8 cellular contexts compared by ENCODE assay signal in genomic region chr10:12042797-12043651, GRCh38. TPM values are rescaled to one million over a fixed set of nuclear protein-coding genes. Genes with fewer than 3 reads are reported as not detected.
A peak's percentile ranks its signal among the peaks of the same experiment; 100 is the strongest.
DNase-seq lines count a peak whose midpoint lies in the region; ATAC-seq and TF ChIP-seq lines count a peak whose summit lies in the region.

UPF2 (minus strand) TSS chr10:12042809; CDS start chr10:12035423, 7,386 bp downstream.

- POLR2A ChIA-PET in SK-N-SH (lab: Yijun Ruan, JAX), result interaction anchor here (1.3 to 1.6 kb wide), 2 partner anchors 14 to 26 kb away, joined by 3 to 13 read pairs; partner anchors contain the start of gene DHTKD1

- peaks cover 14% of the 10 kb centered on the region for H3K36me3 Mint-ChIP-seq in activated naive CD4-positive, alpha-beta T cell treated with anti-CD3 and anti-CD28 coated beads, Interleukin-2, amount 10 ng/mL, durations not matched to agents 7 days and 5 days

- H4K91ac ChIP-seq in neuronal stem cell (ENCODE audit: low read depth, low read length, poor library complexity), result peak within 1 kb of the TSS; percentile 40

- peaks cover 6% of the 10 kb centered on the region for H3K79me1 ChIP-seq in neuronal stem cell (ENCODE audit: low read depth, low read length)

- no peak for TF ChIP-seq POLR2A in gastroesophageal sphincter (IDR thresholded peaks at IDR 0.05)

- H3K4me1 ChIP-seq in SK-N-SH (ENCODE audit: control insufficient read depth in 1 of 2, insufficient read depth in 2 of 2, low read depth in 1 of 2, low read length in 1 of 2) (peaks cover 10 to 11% of the 10 kb centered on the region in 2 experiments; a peak in 3 of 4 replicates), gastroesophageal sphincter (peaks cover 0 to 38% (median 5%) of the 10 kb centered on the region in 3 donors), neuronal stem cell (ENCODE audit: control insufficient read depth in 2 of 2, insufficient read depth in 1 of 2, low read depth in 1 of 2, low read length in 2 of 2) (peaks cover 0 to 10% of the 10 kb centered on the region in 2 donors), subcutaneous abdominal adipose tissue (ENCODE audit: control insufficient read depth in 5 of 5, insufficient read depth in 5 of 5, low read length in 5 of 5) (peaks cover 0 to 21% (median 20%) of the 10 kb centered on the region in 5 donors)

- H3K23ac ChIP-seq in neuronal stem cell (ENCODE audit: low read depth, low read length, poor library complexity), result peak within 1 kb of the TSS; percentile 87

- TF ChIP-seq EP300 in SK-N-SH (IDR thresholded peaks at IDR 0.05; ENCODE audit: borderline replicate concordance in 1 of 2, low read depth in 1 of 2, low read length in 1 of 2) (peak in 1 of 2 experiments; percentile 7; a peak in 2 of 4 replicates), gastroesophageal sphincter (IDR thresholded peaks at IDR 0.05) (no peak)

- no peaks in the 10 kb centered on the region for H3K9me3 Mint-ChIP-seq in activated naive CD4-positive, alpha-beta T cell treated with anti-CD3 and anti-CD28 coated beads, Interleukin-2, amount 10 ng/mL, durations not matched to agents 7 days and 5 days

- no peaks in the 10 kb centered on the region for H3K27me3 Mint-ChIP-seq in activated naive CD4-positive, alpha-beta T cell treated with anti-CD3 and anti-CD28 coated beads, Interleukin-2, amount 10 ng/mL, durations not matched to agents 7 days and 5 days

- DNase-seq in GM04503 (ENCODE audit: low read depth) (peak; percentile 89), NCI-H1092 (lab: John Stamatoyannopoulos, UW) (peak; percentile 95), SK-N-SH (peak; percentile 98), neuronal stem cell (ENCODE audit: low spot score) (peak; percentile 97)
- peak; percentile 97 for DNase-seq in activated naive CD4-positive, alpha-beta T cell treated with anti-CD3 and anti-CD28 coated beads, Interleukin-2, amount 10 ng/mL, durations not matched to agents 7 days and 5 days

- peaks cover 5% of the 10 kb centered on the region; the same call in 1 of the 2 replicates for H4K20me1 ChIP-seq in SK-N-SH (ENCODE audit: insufficient read depth)

- TF ChIP-seq CTCF in SK-N-SH (IDR thresholded peaks at IDR 0.05) (no peak), gastroesophageal sphincter (IDR thresholded peaks at IDR 0.05) (peak in 2 of 4 experiments; percentile 28 to 32)

- H2BK12ac ChIP-seq in neuronal stem cell (ENCODE audit: low read length), result peak within 1 kb of the TSS; percentile 41

- H3K9me2 ChIP-seq in SK-N-SH, result no peaks in the 10 kb centered on the region

- TF ChIP-seq RAD21 in SK-N-SH (IDR thresholded peaks at IDR 0.05; ENCODE audit: low read length), result no peak

- peaks cover 31% of the 10 kb centered on the region for H3K4me1 Mint-ChIP-seq in activated naive CD4-positive, alpha-beta T cell treated with anti-CD3 and anti-CD28 coated beads, Interleukin-2, amount 10 ng/mL, durations not matched to agents 7 days and 5 days

- peak within 1 kb of the TSS; percentile 98 for H3K18ac ChIP-seq in neuronal stem cell (ENCODE audit: low read length)

- H3K14ac ChIP-seq in neuronal stem cell (ENCODE audit: low read length), result peak within 1 kb of the TSS; percentile 97

- H2AK5ac ChIP-seq in neuronal stem cell (ENCODE audit: low read depth, low read length), result peak within 1 kb of the TSS; percentile 91

- peak within 1 kb of the TSS; percentile 99 for H2AFZ ChIP-seq in SK-N-SH (ENCODE audit: low read depth)
- H2AFZ ChIP-seq in neuronal stem cell (ENCODE audit: low read length), result peak within 1 kb of the TSS; percentile 100

- CTCF ChIA-PET in SK-N-SH (lab: Yijun Ruan, JAX), result interaction anchor here (0.8 kb wide), 1 partner anchor 56 kb away, joined by 3 read pairs; no protein-coding TSS in a partner anchor
- CTCF ChIA-PET in activated naive CD4-positive, alpha-beta T cell treated with anti-CD3 and anti-CD28 coated beads, Interleukin-2, amount 10 ng/mL, durations not matched to agents 7 days and 5 days (lab: Charles Lee), result no interaction called here

- peak within 1 kb of the TSS; percentile 100 for H3K9ac ChIP-seq in SK-N-SH
- H3K9ac ChIP-seq in neuronal stem cell (ENCODE audit: low read depth, low read length, poor library complexity), result peak within 1 kb of the TSS; percentile 98
- H3K9ac ChIP-seq in subcutaneous abdominal adipose tissue (ENCODE audit: low read length in 5 of 5), result peak within 1 kb of the TSS; percentile 77 to 99 (median 94)

- peak within 1 kb of the TSS; percentile 87 for H3K4me3 Mint-ChIP-seq in activated naive CD4-positive, alpha-beta T cell treated with anti-CD3 and anti-CD28 coated beads, Interleukin-2, amount 10 ng/mL, durations not matched to agents 7 days and 5 days

- H3K36me3 ChIP-seq in SK-N-SH (replicated peaks in 1 of 2; ENCODE audit: control insufficient read depth in 1 of 2, insufficient read depth in 2 of 2, low read length in 1 of 2), result peaks cover 0 to 2% of the 10 kb centered on the region in 2 experiments
- no peaks in the 10 kb centered on the region for H3K36me3 ChIP-seq in gastroesophageal sphincter
- H3K36me3 ChIP-seq in neuronal stem cell (replicated peaks in 1 of 2; ENCODE audit: control insufficient read depth in 2 of 2, insufficient read depth in 2 of 2, low read length in 2 of 2), result peaks cover 0 to 7% of the 10 kb centered on the region in 2 donors
- no peaks in the 10 kb centered on the region for H3K36me3 ChIP-seq in subcutaneous abdominal adipose tissue (ENCODE audit: control insufficient read depth in 5 of 5, insufficient read depth in 5 of 5, low read length in 5 of 5)

- no peak within 1 kb of the TSS for H4K8ac ChIP-seq in neuronal stem cell (ENCODE audit: low read depth, low read length)

- peaks cover 46% of the 10 kb centered on the region for H3K79me2 ChIP-seq in SK-N-SH (ENCODE audit: insufficient read depth)

- H3K27ac Mint-ChIP-seq in activated naive CD4-positive, alpha-beta T cell treated with anti-CD3 and anti-CD28 coated beads, Interleukin-2, amount 10 ng/mL, durations not matched to agents 7 days and 5 days, result peak within 1 kb of the TSS; percentile 99

- H2BK5ac ChIP-seq in neuronal stem cell (ENCODE audit: low read length), result peak within 1 kb of the TSS; percentile 99

- H3K4me3 ChIP-seq in SK-N-SH (ENCODE audit: low read depth in 2 of 2, low read length in 1 of 2) (peak within 1 kb of the TSS; percentile 89 to 95), gastroesophageal sphincter (peak within 1 kb of the TSS; percentile 99), neuronal stem cell (ENCODE audit: low read length in 2 of 2) (peak within 1 kb of the TSS; percentile 95 to 97), subcutaneous abdominal adipose tissue (ENCODE audit: low read depth in 1 of 5, low read length in 5 of 5) (peak within 1 kb of the TSS; percentile 89 to 95 (median 92))

- no peaks in the 10 kb centered on the region for H3K9me3 ChIP-seq in SK-N-SH
- no peaks in the 10 kb centered on the region for H3K9me3 ChIP-seq in gastroesophageal sphincter
- no peaks in the 10 kb centered on the region for H3K9me3 ChIP-seq in neuronal stem cell (replicated peaks in 1 of 2; ENCODE audit: control insufficient read depth in 2 of 2, insufficient read depth in 1 of 2, low read depth in 1 of 2, low read length in 2 of 2)
- no peaks in the 10 kb centered on the region for H3K9me3 ChIP-seq in subcutaneous abdominal adipose tissue (ENCODE audit: control insufficient read depth in 5 of 5, low read length in 5 of 5)

- peak within 1 kb of the TSS; percentile 91 for H2BK120ac ChIP-seq in neuronal stem cell (ENCODE audit: low read depth, low read length)

- H3K4ac ChIP-seq in neuronal stem cell (ENCODE audit: low read length), result peak within 1 kb of the TSS; percentile 11

- ATAC-seq in HG02588 (IDR thresholded peaks at IDR 0.05; ENCODE audit: unreplicated experiment) (peak; percentile 53), gastroesophageal sphincter (peak; percentile 99)

- peak within 1 kb of the TSS; percentile 63 for H2BK15ac ChIP-seq in neuronal stem cell (ENCODE audit: low read length)

- H3K27ac ChIP-seq in SK-N-SH (ENCODE audit: low read depth in 2 of 2, low read length in 1 of 2) (peak within 1 kb of the TSS; percentile 98 to 99), gastroesophageal sphincter (peak within 1 kb of the TSS; percentile 83 to 98 (median 92)), neuronal stem cell (replicated peaks; ENCODE audit: low read length) (peak within 1 kb of the TSS; percentile 88), subcutaneous abdominal adipose tissue (ENCODE audit: low read depth, low read length) (peak within 1 kb of the TSS; percentile 98)

- WGBS in SK-N-SH (ENCODE audit: low lambda C conversion rate), result 7% methylated on average over 41 of the region's 56 CpGs
- 5 to 8% methylated on average over 26 to 28 of the region's 56 CpGs for WGBS in gastroesophageal sphincter (ENCODE audit: low coverage in 1 of 2), 2 donors
- no CpG with 5 or more reads among the region's 56 CpGs for WGBS in neuronal stem cell (ENCODE audit: extremely low coverage in 2 of 2, insufficient read length in 2 of 2, insufficient replicate concordance in 1 of 2), 2 donors

- H3F3A ChIP-seq in SK-N-SH (replicated peaks; ENCODE audit: insufficient read depth), result no peaks in the 10 kb centered on the region

- H3K4me2 ChIP-seq in SK-N-SH (peak within 1 kb of the TSS; percentile 87), neuronal stem cell (ENCODE audit: insufficient read depth, low read length, poor library complexity, severe bottlenecking) (peak within 1 kb of the TSS; percentile 86)

- no peaks in the 10 kb centered on the region for H3K27me3 ChIP-seq in SK-N-SH (ENCODE audit: insufficient read depth)
- peaks cover 10% of the 10 kb centered on the region for H3K27me3 ChIP-seq in gastroesophageal sphincter
- no peaks in the 10 kb centered on the region for H3K27me3 ChIP-seq in neuronal stem cell (ENCODE audit: control insufficient read depth in 3 of 3, insufficient read depth in 3 of 3, low read depth in 1 of 3, low read length in 3 of 3)
- H3K27me3 ChIP-seq in subcutaneous abdominal adipose tissue (ENCODE audit: control insufficient read depth in 5 of 5, insufficient read depth in 4 of 5, low read length in 5 of 5), result peaks cover 0 to 3% (median 0%) of the 10 kb centered on the region in 5 donors

TF ChIP-seq in SK-N-SH, 30 proteins besides CTCF, POLR2A, EP300 and RAD21 (continues in another document):
- no peak for TF ChIP-seq MEF2A (IDR thresholded peaks at IDR 0.05; ENCODE audit: borderline replicate concordance, low read depth)
- peak; percentile 59 for TF ChIP-seq GABPA (IDR thresholded peaks at IDR 0.05; ENCODE audit: low read depth)
- TF ChIP-seq GATA2 (CRISPR knock-in tag; IDR thresholded peaks at IDR 0.05), result no peak
- TF ChIP-seq RXRA (IDR thresholded peaks at IDR 0.05; ENCODE audit: borderline replicate concordance, low read depth), result no peak
- no peak for TF ChIP-seq NFIC (IDR thresholded peaks at IDR 0.05; ENCODE audit: borderline replicate concordance)
- TF ChIP-seq RCOR1 (IDR thresholded peaks at IDR 0.05; ENCODE audit: low read length), result no peak; the same call in 1 of the 2 replicates

RNA-seq across cellular contexts. Expression of gene UPF2, which starts in this region (rescaled TPM):
- polyA plus RNA-seq in SK-N-SH (2012; rRNA removed), result 4.7 and 6.4 TPM in 2 replicates
- 7.1 and 8.3 TPM in 2 replicates for polyA plus RNA-seq in SK-N-SH (2012; cell fraction: cytosol; rRNA removed)
- polyA plus RNA-seq in SK-N-SH (2012; cell fraction: nucleus; rRNA removed), result 4.2 and 9.2 TPM in 2 replicates
- total RNA-seq in gastroesophageal sphincter, result 10 to 100 TPM; 23.8 to 40.9 (median 35.0) TPM
- 26.1 TPM for polyA plus RNA-seq in neuronal stem cell (2013, experiment 1 of 2)
- 28.2 TPM for polyA plus RNA-seq in neuronal stem cell (2013, experiment 2 of 2)

Comparison
In these comparisons a context has a peak if more than half of its experiments do, and no peak if none do; other contexts are left out.
1. Peak in every context shown above with its lines: DNase-seq, ATAC-seq, H3K4me3 ChIP-seq and H3K27ac ChIP-seq.